In the genomic region with DNA sequence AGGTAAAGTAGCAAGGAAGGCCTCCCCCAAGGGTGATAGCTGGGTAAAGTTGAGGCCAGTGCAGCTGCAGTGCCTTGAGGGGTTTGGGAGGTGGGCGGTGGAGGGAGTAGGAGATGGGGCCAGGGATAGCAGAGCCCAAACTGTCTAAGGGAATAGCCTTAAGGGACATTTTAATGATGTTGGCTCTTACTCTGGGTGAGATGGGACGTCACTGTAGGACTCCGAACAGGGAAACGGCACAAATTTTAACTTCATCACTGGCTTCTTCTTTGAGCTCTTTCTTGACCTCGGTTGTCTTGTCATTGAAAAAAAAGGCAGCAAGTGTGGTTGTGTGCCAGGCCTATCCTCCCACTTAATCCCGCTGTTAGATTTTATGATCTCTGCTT, we compare ENCODE assay signal across 25 cellular contexts.
"Had no signal": no experiment of that assay in that cellular context is flagged by ENCODE, and none has a peak within 500 bp of the region (broad histone marks: within the 10 kb centered on the region; RNA-seq: fewer than 3 reads in every experiment).

No MANE protein-coding gene starts in this region.

- H3K27ac ChIP-seq: brain microvascular endothelial cell, cardiac muscle cell, SK-N-MC, VCaP had no signal

- FAIRE-seq: TTC549 had no signal

- H3K4me3 ChIP-seq: cardiac muscle cell, SK-N-MC had no signal

- H3K27me3 ChIP-seq: brain microvascular endothelial cell, cardiac muscle cell had no signal

- H3K36me3 ChIP-seq: brain microvascular endothelial cell, cardiac muscle cell had no signal

- DNase-seq: activated CD4-positive, alpha-beta memory T cell treated with anti-CD3 and anti-CD28 coated beads for 36 hours; activated CD4-positive, alpha-beta T cell treated with anti-CD3 and anti-CD28 coated beads, Interleukin-2, amount 10 ng/mL, durations not matched to agents 7 days and 5 days; activated CD4-positive, CD25-positive, alpha-beta regulatory T cell; activated CD8-positive, alpha-beta memory T cell treated with anti-CD3 and anti-CD28 coated beads for 24 hours; activated gamma-delta T cell; activated naive CD4-positive, alpha-beta T cell treated with anti-CD3 and anti-CD28 coated beads for 36 hours; activated T-cell treated with anti-CD3 and anti-CD28 coated beads, Interleukin-2, amount 50 U/mL, for 4 hours; amygdala; brain microvascular endothelial cell; MM.1S; NCI-H1105; NCI-H1436; NCI-H1694 treated with DMSO at 0.1 percent for 48 hours; NCI-H2081; NCI-H510A treated with DMSO at 0.1 percent for 48 hours; NCI-H69; NK-92 treated with Interleukin-12 subunit alpha and Interleukin-12 subunit beta, amount 100 ng/mL, for 24 hours; T-cell; T-helper 2 cell; T1000 had no signal

- ATAC-seq: activated T-cell treated with anti-CD3 and anti-CD28 coated beads, Interleukin-2, amount 50 U/mL, for 4 hours; activated T-helper 17 cell treated with anti-CD3 and anti-CD28 coated beads, Interleukin-2, amount 50 U/mL, for 72 hours; T-cell had no signal
